Comparison of ENCODE assay signal across 27 cellular contexts in the genomic region with DNA sequence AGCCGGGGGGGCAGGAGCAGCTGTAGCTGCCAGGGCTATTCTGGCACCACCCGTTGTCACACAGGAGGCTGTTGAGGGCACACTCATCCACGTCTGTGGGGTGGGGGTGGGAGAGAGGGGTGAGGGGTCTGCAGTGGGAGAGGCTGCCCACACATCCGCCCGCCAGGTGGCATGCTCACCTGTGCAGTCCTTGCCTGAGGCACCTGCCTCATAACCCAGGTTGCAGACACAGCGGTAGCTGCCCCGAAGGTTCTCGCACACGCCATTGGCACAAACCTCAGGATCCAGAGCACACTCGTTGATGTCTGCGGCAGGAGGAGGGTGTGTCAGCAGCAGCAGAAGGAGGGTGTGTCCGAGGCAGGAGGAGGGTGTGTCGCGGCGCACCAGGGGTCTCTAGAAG. TPM values are rescaled to one million over a fixed set of nuclear protein-coding genes. Genes with fewer than 3 reads are reported as not detected.
"Had no signal": no experiment of that assay in that cellular context is flagged by ENCODE, and none has a peak within 500 bp of the region (broad histone marks: within the 10 kb centered on the region; RNA-seq: fewer than 3 reads in every experiment).

No MANE protein-coding gene starts in this region.

- DNase-seq: activated B cell treated with CpG ODN at 0.5 μM for 24 hours; activated CD4-positive, alpha-beta T cell treated with anti-CD3 and anti-CD28 coated beads for 36 hours; activated CD4-positive, alpha-beta T cell treated with anti-CD3 and anti-CD28 coated beads, Interleukin-2, amount 50 U/mL, for 48 hours; activated CD8-positive, alpha-beta memory T cell treated with anti-CD3 and anti-CD28 coated beads, Interleukin-2, amount 50 U/mL, for 48 hours; activated naive CD4-positive, alpha-beta T cell; activated T-cell treated with anti-CD3 and anti-CD28 coated beads, Interleukin-2, amount 50 U/mL, for 4 hours; adrenal gland; colonic mucosa; dorsolateral prefrontal cortex; esophagus squamous epithelium; heart left ventricle; islet precursor cell; left cardiac atrium; ovary; psoas muscle; stimulated activated CD4-positive, alpha-beta T cell treated with anti-CD3 and anti-CD28 coated beads, Interleukin-12 subunit alpha, Interleukin-12 subunit beta, amount 100 ng/mL, for 4 hours; stimulated activated CD4-positive, alpha-beta T cell treated with anti-CD3 and anti-CD28 coated beads, Interleukin-4, amount 100 ng/mL, for 4 hours; stimulated activated naive CD8-positive, alpha-beta T cell treated with anti-CD3 and anti-CD28 coated beads, Interleukin-15, Interleukin-2, amounts not matched to agents 100 U/mL and 50 U/mL, for 24 hours; T-helper 9 cell had no signal

- ATAC-seq: activated CD4-positive, alpha-beta T cell treated with anti-CD3 and anti-CD28 coated beads for 36 hours; activated T-cell treated with anti-CD3 and anti-CD28 coated beads, Interleukin-2, amount 50 U/mL, for 4 hours; left cardiac atrium; natural killer cell treated with Interleukin-12 subunit alpha and Interleukin-12 subunit beta and Interleukin-15 and Interleukin-18, amount 100 ng/mL, for 72 hours; psoas muscle; right cardiac atrium; stimulated activated naive CD8-positive, alpha-beta T cell treated with anti-CD3 and anti-CD28 coated beads, Interleukin-15, Interleukin-2, amounts not matched to agents 100 U/mL and 50 U/mL, for 24 hours had no signal

- H3K27ac ChIP-seq: adrenal gland, breast epithelium, colonic mucosa, dorsolateral prefrontal cortex, esophagus squamous epithelium, heart left ventricle, neutrophil, ovary, psoas muscle, upper lobe of left lung had no signal

- H3K9me3 ChIP-seq: adrenal gland, breast epithelium, colonic mucosa, esophagus squamous epithelium, heart left ventricle, neutrophil, ovary, psoas muscle, upper lobe of left lung had no signal

- H3K36me3 ChIP-seq: adrenal gland, breast epithelium, colonic mucosa, esophagus squamous epithelium, heart left ventricle, neutrophil, ovary had no signal

- H3K27me3 ChIP-seq: adrenal gland, breast epithelium, colonic mucosa, neutrophil, ovary, upper lobe of left lung had no signal

- H3K4me1 ChIP-seq: adrenal gland, breast epithelium, colonic mucosa, esophagus squamous epithelium, heart left ventricle, psoas muscle, upper lobe of left lung had no signal

- H3K4me3 ChIP-seq: adrenal gland, breast epithelium, colonic mucosa, dorsolateral prefrontal cortex, esophagus squamous epithelium, heart left ventricle, ovary, psoas muscle, upper lobe of left lung had no signal

RNA-seq across cellular contexts. Expression of gene FBN3, which starts 20.3 kb away (rescaled TPM):
- total RNA-seq: activated B cell treated with CpG ODN at 0.5 μM for 24 hours; activated CD4-positive, alpha-beta T cell treated with anti-CD3 and anti-CD28 coated beads for 36 hours; activated CD8-positive, alpha-beta memory T cell treated with anti-CD3 and anti-CD28 coated beads for 36 hours; activated T-helper 2 cell treated with anti-CD3 and anti-CD28 coated beads, Interferon-gamma antibody, Interleukin-2, Interleukin-4, amounts not matched to agents 10 μg/mL and 5 μg/mL and 100 μg/mL, durations not matched to agents 14 hours and 24 hours and 36 hours; left cardiac atrium; natural killer cell treated with Interleukin-12 subunit alpha and Interleukin-12 subunit beta and Interleukin-15 and Interleukin-18, amount 100 ng/mL, for 72 hours; right cardiac atrium; subcutaneous adipose tissue had no signal
- polyA plus RNA-seq: heart left ventricle, right cardiac atrium had no signal
